12 cellular contexts compared by ENCODE assay signal in the genomic region with DNA sequence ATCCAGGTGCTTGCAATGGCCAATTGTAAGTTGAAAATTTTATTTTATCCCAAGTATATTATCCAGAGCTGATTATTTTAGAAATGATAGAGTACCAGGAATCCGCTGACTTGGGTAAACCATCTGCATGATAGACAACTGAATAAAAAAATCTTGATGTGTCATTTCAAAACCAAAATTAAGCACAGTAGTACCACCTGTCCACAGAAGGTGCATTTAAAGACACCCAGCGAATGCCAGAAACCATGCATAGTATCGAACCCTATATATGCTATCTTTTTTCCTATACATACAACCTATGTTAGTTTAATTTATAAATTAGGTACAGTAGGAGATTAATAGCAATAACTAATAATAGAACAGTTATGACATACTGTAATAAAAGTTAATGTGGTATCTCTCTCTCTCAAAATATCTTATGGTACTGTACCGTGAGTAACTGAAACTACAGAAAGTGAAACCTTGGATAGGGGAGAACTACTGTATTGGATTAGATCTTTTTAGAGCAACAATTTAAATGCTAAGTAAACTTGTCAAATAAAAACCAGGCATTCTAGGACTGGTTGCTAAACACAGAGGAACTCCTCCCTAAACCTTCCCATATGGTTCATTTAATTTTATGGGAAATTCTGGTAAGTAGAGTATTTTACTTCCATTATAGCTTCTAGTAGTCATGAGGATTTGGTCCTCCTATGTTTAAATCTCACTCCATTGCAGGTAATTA. TPM values are rescaled to one million over a fixed set of nuclear protein-coding genes. Genes with fewer than 3 reads are reported as not detected.
A peak's percentile ranks its signal among the peaks of the same experiment; 100 is the strongest.
DNase-seq lines count a peak whose midpoint lies in the region; ATAC-seq and TF ChIP-seq lines count a peak whose summit lies in the region.
"Had no signal": no experiment of that assay in that cellular context is flagged by ENCODE, and none has a peak within 500 bp of the region (broad histone marks: within the 10 kb centered on the region; RNA-seq: fewer than 3 reads in every experiment).

No MANE protein-coding gene starts in this region.

- H3K4me1 Mint-ChIP-seq in CD14-positive monocyte, result peaks cover 68% of the 10 kb centered on the region

- ATAC-seq in GM18870 (IDR thresholded peaks at IDR 0.05; ENCODE audit: unreplicated experiment) (peak; percentile 60), HG03571 (IDR thresholded peaks at IDR 0.05; ENCODE audit: unreplicated experiment) (peak; percentile 41), GM21528 (IDR thresholded peaks at IDR 0.05; ENCODE audit: low FRiP score, unreplicated experiment) (no peak)
- ATAC-seq: upper lobe of right lung had no signal

- no peak for TF ChIP-seq POLR2A in uterus (IDR thresholded peaks at IDR 0.05)

- H3K27ac Mint-ChIP-seq in CD14-positive monocyte, result peak overlapping the region in 5 of 7 donors; percentile 8 to 90 (median 89)

- intact Hi-C loops in CD14-positive monocyte (cut with micrococcal nuclease), result loop anchor here in 1 of 2 donors (10.0 kb wide), 1 partner anchor 129 kb away; a partner anchor contains a TSS
- intact Hi-C loops in uterus (cut with DNase I; ENCODE audit: low total_unique reads), result no loop called here

- H3K27me3 ChIP-seq in fibroblast of lung (ENCODE audit: control insufficient read depth, insufficient read depth, low read length), result no peaks in the 10 kb centered on the region
- H3K27me3 ChIP-seq in uterus, result no peaks in the 10 kb centered on the region
- H3K27me3 ChIP-seq: upper lobe of right lung had no signal

- peaks cover 0 to 2% (median 0%) of the 10 kb centered on the region in 7 donors for H3K9me3 Mint-ChIP-seq in CD14-positive monocyte

- H3K36me3 ChIP-seq in fibroblast of lung (ENCODE audit: control insufficient read depth, insufficient read depth, low read length) (no peaks in the 10 kb centered on the region), uterus (no peaks in the 10 kb centered on the region)
- H3K36me3 ChIP-seq: upper lobe of right lung had no signal

- CTCF ChIA-PET in GM10248 (lab: Yijun Ruan, JAX), result interaction anchor here (0.9 to 1.9 kb wide), 6 partner anchors 8 to 66 kb away, joined by 3 to 8 read pairs (median 4); no protein-coding TSS in a partner anchor

- H3K9me3 ChIP-seq in fibroblast of lung (ENCODE audit: control insufficient read depth, insufficient read depth, low read depth, low read length) (no peaks in the 10 kb centered on the region), uterus (no peaks in the 10 kb centered on the region)
- H3K9me3 ChIP-seq: upper lobe of right lung had no signal

- no peaks in the 10 kb centered on the region for H3K27me3 Mint-ChIP-seq in CD14-positive monocyte (ENCODE audit: low read depth in 3 of 3)

- H3K79me2 ChIP-seq in fibroblast of lung (ENCODE audit: control insufficient read depth, insufficient read depth, low read length), result peaks cover 22% of the 10 kb centered on the region

- no peak overlapping the region for H3K9ac ChIP-seq in fibroblast of lung (ENCODE audit: insufficient read depth, low read length)

- H2AFZ ChIP-seq in fibroblast of lung (ENCODE audit: low read length), result peak overlapping the region; percentile 50

- peaks cover 0 to 5% of the 10 kb centered on the region in 2 donors for H3K36me3 Mint-ChIP-seq in CD14-positive monocyte

- TF ChIP-seq CTCF in CD14-positive monocyte (IDR thresholded peaks at IDR 0.05), result no peak
- TF ChIP-seq CTCF in fibroblast of lung (conservative IDR thresholded peaks at IDR 0.05 in 1 of 2, IDR thresholded peaks at IDR 0.05 in 1 of 2; ENCODE audit: low read depth in 1 of 2, low read length in 2 of 2), result no peak
- TF ChIP-seq CTCF in GM10248 (IDR thresholded peaks at IDR 0.05; ENCODE audit: control extremely low read depth, extremely low read depth, low read depth, missing control alignments), result no peak
- TF ChIP-seq CTCF in uterus (IDR thresholded peaks at IDR 0.05), result no peak

- no peak for DNase-seq in CD14-positive monocyte (ENCODE audit: low spot score)
- peak in 1 of 2 donors; percentile 40 for DNase-seq in fibroblast of lung (ENCODE audit: low read depth in 2 of 2)
- no peak for DNase-seq in GM10248 (ENCODE audit: extremely low spot score)
- no peak for DNase-seq in uterus
- no peak for DNase-seq in 8988T
- DNase-seq: DMS 273 treated with DMSO at 0.1 percent for 48 hours, hypothalamus, NCI-H1105 treated with DMSO at 0.1 percent for 48 hours, upper lobe of right lung had no signal

- no peaks in the 10 kb centered on the region for H4K20me1 ChIP-seq in fibroblast of lung (ENCODE audit: control insufficient read depth, extremely low read depth, insufficient read depth, low read length)

- H3K4me1 ChIP-seq in fibroblast of lung (ENCODE audit: control insufficient read depth, extremely low read depth, insufficient read depth, low read length) (no peaks in the 10 kb centered on the region), uterus (no peaks in the 10 kb centered on the region)
- H3K4me1 ChIP-seq: upper lobe of right lung had no signal

- POLR2A ChIA-PET in GM10248 (lab: Yijun Ruan, JAX), result no interaction called here

- H3K4me3 ChIP-seq in fibroblast of lung (replicated peaks in 1 of 4; ENCODE audit: control extremely low read depth in 1 of 4, insufficient read depth in 1 of 4, low read depth in 3 of 4, low read length in 4 of 4), result peak overlapping the region; percentile 21 to 37 (median 30)
- H3K4me3 ChIP-seq in uterus, result no peak overlapping the region
- H3K4me3 ChIP-seq: upper lobe of right lung had no signal

- peak overlapping the region; percentile 68 to 70 for H3K4me3 Mint-ChIP-seq in CD14-positive monocyte

- H3K27ac ChIP-seq in fibroblast of lung (ENCODE audit: insufficient read depth, low read length), result no peak overlapping the region
- H3K27ac ChIP-seq in uterus, result no peak overlapping the region
- H3K27ac ChIP-seq: upper lobe of right lung had no signal

- H3K4me2 ChIP-seq in fibroblast of lung (ENCODE audit: extremely low read depth, insufficient read depth, low read length), result peak overlapping the region; percentile 80

RNA-seq across cellular contexts. Expression of a gene that starts 6.3 kb away (rescaled TPM):
- polyA plus RNA-seq in CD14-positive monocyte (under 1 TPM; 0.70 to 0.85 TPM), fibroblast of lung (5.2 and 10.6 TPM in 2 replicates)
- total RNA-seq in fibroblast of lung (2.3 and 4.5 TPM in 2 replicates), uterus (1 to 10 TPM in 1 of 4 donors, not detected in 3; 8.3 TPM)
- 2.4 and 5.4 TPM in 2 replicates for polyA plus RNA-seq in fibroblast of lung (2012)
- 1.3 TPM in 1 of 2 replicates, not detected in the other for polyA minus RNA-seq in fibroblast of lung (ENCODE audit: low replicate concordance)

Comparison
In these comparisons a context has a peak if more than half of its experiments do, and no peak if none do; other contexts are left out.
1. H3K4me3 ChIP-seq: peak in fibroblast of lung (4 of 4); none in uterus (0 of 2).